16 cellular contexts compared by ENCODE assay signal in the genomic region with DNA sequence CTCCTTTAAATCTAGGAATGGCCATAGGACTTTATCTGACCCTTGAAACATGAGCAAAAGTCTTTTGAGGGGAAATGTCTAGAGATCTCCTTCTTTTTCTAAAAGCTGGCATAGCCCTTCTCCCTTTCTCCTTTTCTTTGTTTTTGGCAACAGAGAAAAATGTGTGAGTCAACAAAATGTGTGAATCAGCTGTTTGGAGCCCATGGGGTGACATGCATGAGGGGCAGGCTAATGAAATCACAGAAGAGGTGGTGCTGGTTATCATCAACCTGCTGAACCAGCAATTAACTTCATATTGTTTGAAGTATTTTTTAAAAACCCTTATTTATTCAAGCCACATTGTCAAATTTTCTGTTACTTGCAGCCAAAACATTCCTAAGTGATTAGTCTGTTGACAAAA.
"Had no signal": no experiment of that assay in that cellular context is flagged by ENCODE, and none has a peak within 500 bp of the region (broad histone marks: within the 10 kb centered on the region; RNA-seq: fewer than 3 reads in every experiment).

No MANE protein-coding gene starts in this region.

- ATAC-seq: activated naive CD4-positive, alpha-beta T cell treated with anti-CD3 and anti-CD28 coated beads, Interleukin-2, amount 50 U/mL, for 72 hours; heart right ventricle; left colon; pancreas; psoas muscle; right cardiac atrium had no signal

- H3K4me3 ChIP-seq: coronary artery, heart right ventricle, pancreas, psoas muscle, thoracic aorta had no signal

- H3K9me3 ChIP-seq: neutrophil, pancreas, psoas muscle, thoracic aorta had no signal

- H3K27me3 ChIP-seq: brain microvascular endothelial cell, heart right ventricle, neutrophil, pancreas had no signal

- H3K27ac ChIP-seq: brain microvascular endothelial cell, coronary artery, epithelial cell of prostate, heart right ventricle, neutrophil, pancreas, psoas muscle, thoracic aorta had no signal

- H3K4me1 ChIP-seq: heart right ventricle, pancreas, psoas muscle had no signal

- H3K36me3 ChIP-seq: brain microvascular endothelial cell, heart right ventricle, neutrophil, pancreas, thoracic aorta had no signal

- DNase-seq: activated T-cell treated with anti-CD3 and anti-CD28 coated beads, Interleukin-2, amount 50 U/mL, for 1 hour; aorta; brain microvascular endothelial cell; heart right ventricle; islet precursor cell; left colon; pancreas; psoas muscle; right cardiac atrium; stimulated activated CD4-positive, alpha-beta T cell treated with anti-CD3 and anti-CD28 coated beads, Interleukin-4, amount 100 ng/mL, for 24 hours; stimulated activated naive CD4-positive, alpha-beta T cell treated with Interleukin-2 at 50 U/mL for 16 hours had no signal
